In genomic region chr17:7027335-7027734, GRCh38 we compare ENCODE assay signal across 1 cellular context.
TF ChIP-seq lines count a peak whose summit lies in the region.

No MANE protein-coding gene starts in this region.

TF ChIP-seq in GM23338, 12 proteins besides CTCF, POLR2A, EP300 and RAD21:
- TF ChIP-seq CREB1 (CRISPR knock-in tag; IDR thresholded peaks at IDR 0.05; ENCODE audit: low read depth) (no peak), EZH2 (IDR thresholded peaks at IDR 0.05; ENCODE audit: low read depth, unreplicated experiment) (no peak), JUNB (IDR thresholded peaks at IDR 0.05; ENCODE audit: unreplicated experiment) (no peak), STAT1 (IDR thresholded peaks at IDR 0.05; ENCODE audit: unreplicated experiment) (no peak), ZNF462 (CRISPR knock-in tag; IDR thresholded peaks at IDR 0.05) (no peak), ETS1 (IDR thresholded peaks at IDR 0.05) (no peak), ZNF331 (CRISPR knock-in tag; IDR thresholded peaks at IDR 0.05; ENCODE audit: low read depth) (no peak), EZH2phosphoT487 (IDR thresholded peaks at IDR 0.05; ENCODE audit: unreplicated experiment) (no peak), ZNF114 (CRISPR knock-in tag; IDR thresholded peaks at IDR 0.05) (no peak), POLR2AphosphoS5 (IDR thresholded peaks at IDR 0.05; ENCODE audit: low read depth) (no peak), NANOG (IDR thresholded peaks at IDR 0.05; ENCODE audit: borderline replicate concordance) (no peak)
- TF ChIP-seq, protein P1, sequence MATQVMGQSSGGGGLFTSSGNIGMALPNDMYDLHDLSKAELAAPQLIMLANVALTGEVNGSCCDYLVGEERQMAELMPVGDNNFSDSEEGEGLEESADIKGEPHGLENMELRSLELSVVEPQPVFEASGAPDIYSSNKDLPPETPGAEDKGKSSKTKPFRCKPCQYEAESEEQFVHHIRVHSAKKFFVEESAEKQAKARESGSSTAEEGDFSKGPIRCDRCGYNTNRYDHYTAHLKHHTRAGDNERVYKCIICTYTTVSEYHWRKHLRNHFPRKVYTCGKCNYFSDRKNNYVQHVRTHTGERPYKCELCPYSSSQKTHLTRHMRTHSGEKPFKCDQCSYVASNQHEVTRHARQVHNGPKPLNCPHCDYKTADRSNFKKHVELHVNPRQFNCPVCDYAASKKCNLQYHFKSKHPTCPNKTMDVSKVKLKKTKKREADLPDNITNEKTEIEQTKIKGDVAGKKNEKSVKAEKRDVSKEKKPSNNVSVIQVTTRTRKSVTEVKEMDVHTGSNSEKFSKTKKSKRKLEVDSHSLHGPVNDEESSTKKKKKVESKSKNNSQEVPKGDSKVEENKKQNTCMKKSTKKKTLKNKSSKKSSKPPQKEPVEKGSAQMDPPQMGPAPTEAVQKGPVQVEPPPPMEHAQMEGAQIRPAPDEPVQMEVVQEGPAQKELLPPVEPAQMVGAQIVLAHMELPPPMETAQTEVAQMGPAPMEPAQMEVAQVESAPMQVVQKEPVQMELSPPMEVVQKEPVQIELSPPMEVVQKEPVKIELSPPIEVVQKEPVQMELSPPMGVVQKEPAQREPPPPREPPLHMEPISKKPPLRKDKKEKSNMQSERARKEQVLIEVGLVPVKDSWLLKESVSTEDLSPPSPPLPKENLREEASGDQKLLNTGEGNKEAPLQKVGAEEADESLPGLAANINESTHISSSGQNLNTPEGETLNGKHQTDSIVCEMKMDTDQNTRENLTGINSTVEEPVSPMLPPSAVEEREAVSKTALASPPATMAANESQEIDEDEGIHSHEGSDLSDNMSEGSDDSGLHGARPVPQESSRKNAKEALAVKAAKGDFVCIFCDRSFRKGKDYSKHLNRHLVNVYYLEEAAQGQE (IDR thresholded peaks at IDR 0.05; ENCODE audit: unreplicated experiment) = no peak
